In genomic region chr4:107967921-107968320, GRCh38 we compare ENCODE assay signal across 5 cellular contexts. TPM values are rescaled to one million over a fixed set of nuclear protein-coding genes. Genes with fewer than 3 reads are reported as not detected.
DNase-seq lines count a peak whose midpoint lies in the region; ATAC-seq, FAIRE-seq and TF ChIP-seq lines count a peak whose summit lies in the region.
"Not testable (repeated sequence)": the region's sequence is repeated elsewhere in the genome, so short reads cannot be mapped to it uniquely, and the experiment has no call there.

No MANE protein-coding gene starts in this region.

- H3K79me2 ChIP-seq in GM12878 (ENCODE audit: control insufficient read depth, insufficient read depth, low read length), result not testable (repeated sequence)

- not testable (repeated sequence) for H3K4me1 ChIP-seq in GM12878 (ENCODE audit: control insufficient read depth, insufficient read depth, low read length)

- peak; percentile 51 for FAIRE-seq in GM18507 (lab: Jason Lieb, UNC)
- FAIRE-seq in GM12878 (lab: Jason Lieb, UNC), result not testable (repeated sequence)
- FAIRE-seq in islet of Langerhans (lab: Jason Lieb, UNC), result peak; percentile 41

- RAD21 ChIA-PET in GM12878 (lab: Charles Lee; ENCODE audit: unreplicated experiment), result not testable (repeated sequence)

- SMC1A ChIA-PET in GM12878 (lab: Charles Lee; ENCODE audit: uncharacterized antibody, unreplicated experiment), result not testable (repeated sequence)

- H3K9ac ChIP-seq in GM12878 (ENCODE audit: control insufficient read depth, insufficient read depth, low read length), result not testable (repeated sequence)

- CTCF ChIA-PET in GM12878 (lab: Yijun Ruan, JAX), result not testable (repeated sequence)

- H3K27ac ChIP-seq in GM12878 (ENCODE audit: control insufficient read depth, insufficient read depth), result not testable (repeated sequence)

- in situ Hi-C loops in GM12878 (cut with MboI), result not testable (repeated sequence)

- DNase-seq in GM18507 (ENCODE audit: extremely low spot score, insufficient read length, low read depth); GM12878 (ENCODE audit: low read depth, low spot score): not testable (repeated sequence)

- BruUV-seq in GM12878 (replicated peaks; lab: Mats Ljungman, UMichigan), result not testable (repeated sequence)

- H3K27me3 ChIP-seq in GM12878 (replicated peaks in 1 of 2; ENCODE audit: control insufficient read depth in 2 of 2, insufficient read depth in 2 of 2, low read length in 1 of 2), result not testable (repeated sequence)

- TF ChIP-seq CTCF in GM12878 (IDR thresholded peaks at IDR 0.05 in 2 of 3, conservative IDR thresholded peaks at IDR 0.05 in 1 of 3; ENCODE audit: control insufficient read depth in 2 of 3, extremely low read depth in 1 of 3, insufficient read depth in 1 of 3, low read depth in 3 of 3, low read length in 3 of 3), result not testable (repeated sequence)

- H4K20me1 ChIP-seq in GM12878 (ENCODE audit: control insufficient read depth, insufficient read depth), result not testable (repeated sequence)

- TF ChIP-seq EP300 in GM12878 (IDR thresholded peaks at IDR 0.05; ENCODE audit: borderline replicate concordance in 1 of 2, control insufficient read depth in 1 of 2, low read depth in 2 of 2, low read length in 2 of 2), result not testable (repeated sequence)

- peak; percentile 62 for ATAC-seq in GM18867 (IDR thresholded peaks at IDR 0.05; ENCODE audit: unreplicated experiment)
- ATAC-seq in HG03175 (IDR thresholded peaks at IDR 0.05; ENCODE audit: unreplicated experiment), result peak; percentile 64
- not testable (repeated sequence) for ATAC-seq in GM12878

- not testable (repeated sequence) for H3K4me3 ChIP-seq in GM12878

- POLR2A ChIA-PET in GM12878 (lab: Charles Lee), result not testable (repeated sequence)

- not testable (repeated sequence) for TF ChIP-seq POLR2A in GM12878 (IDR thresholded peaks at IDR 0.05; ENCODE audit: low read depth, low read length)

- not testable (repeated sequence) for H3K36me3 ChIP-seq in GM12878 (ENCODE audit: control insufficient read depth in 2 of 2, insufficient read depth in 2 of 2, low read length in 1 of 2)

- H3K9me3 ChIP-seq in GM12878 (replicated peaks; ENCODE audit: control insufficient read depth, insufficient read depth, low read length), result not testable (repeated sequence)

- not testable (repeated sequence) for H2AFZ ChIP-seq in GM12878 (ENCODE audit: control insufficient read depth, low read depth, low read length)

- H3K4me2 ChIP-seq in GM12878 (ENCODE audit: control insufficient read depth, insufficient read depth), result not testable (repeated sequence)

- TF ChIP-seq RAD21 in GM12878 (IDR thresholded peaks at IDR 0.05; ENCODE audit: insufficient read depth, low read depth, low read length), result not testable (repeated sequence)

- WGBS in GM12878 (ENCODE audit: insufficient coverage, insufficient replicate concordance, low lambda C conversion rate, missing lambda C conversion rate), result 68% methylated on average over 1 of the region's 1 CpG

- intact Hi-C loops in GM12878 (cut with micrococcal nuclease; ENCODE audit: unreplicated experiment), result not testable (repeated sequence)

TF ChIP-seq in GM12878, 131 proteins besides CTCF, POLR2A, EP300 and RAD21:
- TF ChIP-seq MTA2 (IDR thresholded peaks at IDR 0.05; ENCODE audit: low read depth), result peak; percentile 55; the same call in 1 of the 2 replicates

RNA-seq across cellular contexts. Expression of gene HADH, which starts 21.8 kb away (rescaled TPM):
- 55.8 and 63.5 TPM in 2 replicates for total RNA-seq in GM12878 (2013; cell fraction: nucleolus; rRNA removed)
- total RNA-seq in GM12878 (2014; rRNA removed) (20.3 TPM in 2 replicates), GM12878 (2014; rRNA removed; fragmentation: Illumina TruSeq; extraction: Trizol) (30.5 and 32.5 TPM in 2 replicates), GM12878 (2021) (52.2 and 55.4 TPM in 2 replicates)
- polyA plus RNA-seq in GM12878 (2011; ENCODE audit: low read depth), result 35.4 TPM
- polyA plus RNA-seq in GM12878 (2011; rRNA removed) (83.6 and 86.7 TPM in 2 replicates), GM12878 (2014; fragmentation: Illumina TruSeq; extraction: Trizol) (76.9 and 99.1 TPM in 2 replicates), GM12878 (2014; fragmentation: Nextera tagmentation; extraction: Ambion mirVana) (10 to 100 TPM; 76.3 to 97.9 TPM), GM12878 (2014; rRNA removed) (39.4 and 46.5 TPM in 2 replicates), GM12878 (2016; fragmentation: Nextera tagmentation; extraction: Ambion mirVana) (10 to 100 TPM; 86.0 to 87.1 TPM)
- 78.0 and 88.7 TPM in 2 replicates for polyA plus RNA-seq in GM12878 (2011; cell fraction: cytosol; rRNA removed)
- 88.0 and 93.0 TPM in 2 replicates for polyA plus RNA-seq in GM12878 (2011; cell fraction: nucleus; rRNA removed)
- 39.2 and 49.9 TPM in 2 replicates for polyA plus RNA-seq in GM12878 (2012)
- 59.7 and 59.8 TPM in 2 replicates for polyA minus RNA-seq in GM12878 (2011; rRNA and poly(A)+ RNA removed)
- 30.3 and 37.3 TPM in 2 replicates for polyA minus RNA-seq in GM12878 (2011; cell fraction: cytosol; rRNA and poly(A)+ RNA removed)
- polyA minus RNA-seq in GM12878 (2011; cell fraction: nucleus; rRNA and poly(A)+ RNA removed), result 23.9 and 31.3 TPM in 2 replicates

RNA-seq across cellular contexts. Expression of gene CYP2U1, which starts 36.6 kb away (rescaled TPM):
- 0.15 TPM in 1 of 2 replicates, not detected in the other for total RNA-seq in GM12878 (2013; cell fraction: nucleolus; rRNA removed)
- total RNA-seq in GM12878 (2014; rRNA removed) (3.4 and 3.9 TPM in 2 replicates), GM12878 (2014; rRNA removed; fragmentation: Illumina TruSeq; extraction: Trizol) (3.2 and 3.6 TPM in 2 replicates), GM12878 (2021) (3.1 and 3.2 TPM in 2 replicates)
- 0.98 TPM for polyA plus RNA-seq in GM12878 (2011; ENCODE audit: low read depth)
- polyA plus RNA-seq in GM12878 (2011; rRNA removed) (0.35 and 0.41 TPM in 2 replicates), GM12878 (2014; fragmentation: Illumina TruSeq; extraction: Trizol) (2.8 and 3.8 TPM in 2 replicates), GM12878 (2014; fragmentation: Nextera tagmentation; extraction: Ambion mirVana) (1 to 10 TPM; 1.3 to 1.4 TPM), GM12878 (2014; rRNA removed) (1.7 and 2.4 TPM in 2 replicates), GM12878 (2016; fragmentation: Nextera tagmentation; extraction: Ambion mirVana) (1 to 10 TPM; 3.0 to 3.2 TPM)
- polyA plus RNA-seq in GM12878 (2011; cell fraction: cytosol; rRNA removed), result 0.09 and 0.15 TPM in 2 replicates
- 0.31 and 0.34 TPM in 2 replicates for polyA plus RNA-seq in GM12878 (2011; cell fraction: nucleus; rRNA removed)
- polyA plus RNA-seq in GM12878 (2012), result 1.2 and 1.9 TPM in 2 replicates
- polyA minus RNA-seq in GM12878 (2011; rRNA and poly(A)+ RNA removed), result 0.15 and 0.29 TPM in 2 replicates
- polyA minus RNA-seq in GM12878 (2011; cell fraction: cytosol; rRNA and poly(A)+ RNA removed), result not detected in 2 replicates
- 0.36 and 0.57 TPM in 2 replicates for polyA minus RNA-seq in GM12878 (2011; cell fraction: nucleus; rRNA and poly(A)+ RNA removed)
